In the genomic region with DNA sequence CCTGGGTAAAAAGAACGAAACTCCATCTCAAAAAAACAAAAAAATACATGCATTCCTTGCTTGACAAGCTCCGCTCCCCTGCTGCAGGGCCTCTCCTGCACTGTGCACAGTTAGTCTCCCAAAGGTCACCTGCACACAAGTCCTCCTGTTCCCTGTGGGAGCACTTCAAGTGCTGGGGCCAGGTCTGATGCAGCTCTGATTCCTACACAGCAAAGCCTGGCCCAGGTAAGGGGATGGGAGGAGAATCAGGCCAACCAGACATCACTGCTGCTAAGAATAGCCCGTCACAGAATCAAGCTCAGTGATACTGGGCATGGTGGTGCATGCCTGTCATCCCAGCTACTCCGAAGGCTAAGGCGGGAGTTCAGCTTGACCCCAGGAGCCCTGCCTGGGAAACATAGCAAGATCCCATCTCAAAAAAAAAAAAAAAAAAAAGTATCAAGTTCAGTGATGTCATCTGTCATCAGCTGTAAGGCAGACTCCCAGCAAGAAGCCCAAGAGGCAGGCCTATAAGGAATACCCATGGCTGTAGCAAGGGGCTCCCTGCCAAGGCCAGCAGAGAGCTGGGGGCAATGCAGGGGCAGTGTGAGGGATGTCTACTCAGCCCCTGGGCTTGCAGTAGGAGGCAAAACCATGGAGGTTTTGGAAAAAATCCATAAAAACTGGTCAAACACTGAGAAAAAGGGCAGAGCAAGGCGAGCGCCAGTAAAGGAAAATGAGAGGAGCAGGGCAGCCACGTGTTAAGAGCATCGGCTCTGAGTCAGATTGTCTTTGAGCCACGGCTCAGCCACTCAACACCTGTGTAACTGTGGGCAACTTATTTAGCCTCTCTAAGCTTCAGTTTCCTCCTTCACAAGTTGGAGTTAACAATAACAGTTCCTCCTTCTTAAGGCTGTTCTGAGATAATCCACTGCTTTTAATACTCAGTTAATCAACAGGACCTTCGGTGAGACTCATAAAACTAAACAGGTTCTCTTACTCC, we compare ENCODE assay signal across 1 cellular context.
TF ChIP-seq lines count a peak whose summit lies in the region.

No MANE protein-coding gene starts in this region.

TF ChIP-seq in H1, 55 proteins besides CTCF, POLR2A, EP300 and RAD21:
- TF ChIP-seq, protein P1, sequence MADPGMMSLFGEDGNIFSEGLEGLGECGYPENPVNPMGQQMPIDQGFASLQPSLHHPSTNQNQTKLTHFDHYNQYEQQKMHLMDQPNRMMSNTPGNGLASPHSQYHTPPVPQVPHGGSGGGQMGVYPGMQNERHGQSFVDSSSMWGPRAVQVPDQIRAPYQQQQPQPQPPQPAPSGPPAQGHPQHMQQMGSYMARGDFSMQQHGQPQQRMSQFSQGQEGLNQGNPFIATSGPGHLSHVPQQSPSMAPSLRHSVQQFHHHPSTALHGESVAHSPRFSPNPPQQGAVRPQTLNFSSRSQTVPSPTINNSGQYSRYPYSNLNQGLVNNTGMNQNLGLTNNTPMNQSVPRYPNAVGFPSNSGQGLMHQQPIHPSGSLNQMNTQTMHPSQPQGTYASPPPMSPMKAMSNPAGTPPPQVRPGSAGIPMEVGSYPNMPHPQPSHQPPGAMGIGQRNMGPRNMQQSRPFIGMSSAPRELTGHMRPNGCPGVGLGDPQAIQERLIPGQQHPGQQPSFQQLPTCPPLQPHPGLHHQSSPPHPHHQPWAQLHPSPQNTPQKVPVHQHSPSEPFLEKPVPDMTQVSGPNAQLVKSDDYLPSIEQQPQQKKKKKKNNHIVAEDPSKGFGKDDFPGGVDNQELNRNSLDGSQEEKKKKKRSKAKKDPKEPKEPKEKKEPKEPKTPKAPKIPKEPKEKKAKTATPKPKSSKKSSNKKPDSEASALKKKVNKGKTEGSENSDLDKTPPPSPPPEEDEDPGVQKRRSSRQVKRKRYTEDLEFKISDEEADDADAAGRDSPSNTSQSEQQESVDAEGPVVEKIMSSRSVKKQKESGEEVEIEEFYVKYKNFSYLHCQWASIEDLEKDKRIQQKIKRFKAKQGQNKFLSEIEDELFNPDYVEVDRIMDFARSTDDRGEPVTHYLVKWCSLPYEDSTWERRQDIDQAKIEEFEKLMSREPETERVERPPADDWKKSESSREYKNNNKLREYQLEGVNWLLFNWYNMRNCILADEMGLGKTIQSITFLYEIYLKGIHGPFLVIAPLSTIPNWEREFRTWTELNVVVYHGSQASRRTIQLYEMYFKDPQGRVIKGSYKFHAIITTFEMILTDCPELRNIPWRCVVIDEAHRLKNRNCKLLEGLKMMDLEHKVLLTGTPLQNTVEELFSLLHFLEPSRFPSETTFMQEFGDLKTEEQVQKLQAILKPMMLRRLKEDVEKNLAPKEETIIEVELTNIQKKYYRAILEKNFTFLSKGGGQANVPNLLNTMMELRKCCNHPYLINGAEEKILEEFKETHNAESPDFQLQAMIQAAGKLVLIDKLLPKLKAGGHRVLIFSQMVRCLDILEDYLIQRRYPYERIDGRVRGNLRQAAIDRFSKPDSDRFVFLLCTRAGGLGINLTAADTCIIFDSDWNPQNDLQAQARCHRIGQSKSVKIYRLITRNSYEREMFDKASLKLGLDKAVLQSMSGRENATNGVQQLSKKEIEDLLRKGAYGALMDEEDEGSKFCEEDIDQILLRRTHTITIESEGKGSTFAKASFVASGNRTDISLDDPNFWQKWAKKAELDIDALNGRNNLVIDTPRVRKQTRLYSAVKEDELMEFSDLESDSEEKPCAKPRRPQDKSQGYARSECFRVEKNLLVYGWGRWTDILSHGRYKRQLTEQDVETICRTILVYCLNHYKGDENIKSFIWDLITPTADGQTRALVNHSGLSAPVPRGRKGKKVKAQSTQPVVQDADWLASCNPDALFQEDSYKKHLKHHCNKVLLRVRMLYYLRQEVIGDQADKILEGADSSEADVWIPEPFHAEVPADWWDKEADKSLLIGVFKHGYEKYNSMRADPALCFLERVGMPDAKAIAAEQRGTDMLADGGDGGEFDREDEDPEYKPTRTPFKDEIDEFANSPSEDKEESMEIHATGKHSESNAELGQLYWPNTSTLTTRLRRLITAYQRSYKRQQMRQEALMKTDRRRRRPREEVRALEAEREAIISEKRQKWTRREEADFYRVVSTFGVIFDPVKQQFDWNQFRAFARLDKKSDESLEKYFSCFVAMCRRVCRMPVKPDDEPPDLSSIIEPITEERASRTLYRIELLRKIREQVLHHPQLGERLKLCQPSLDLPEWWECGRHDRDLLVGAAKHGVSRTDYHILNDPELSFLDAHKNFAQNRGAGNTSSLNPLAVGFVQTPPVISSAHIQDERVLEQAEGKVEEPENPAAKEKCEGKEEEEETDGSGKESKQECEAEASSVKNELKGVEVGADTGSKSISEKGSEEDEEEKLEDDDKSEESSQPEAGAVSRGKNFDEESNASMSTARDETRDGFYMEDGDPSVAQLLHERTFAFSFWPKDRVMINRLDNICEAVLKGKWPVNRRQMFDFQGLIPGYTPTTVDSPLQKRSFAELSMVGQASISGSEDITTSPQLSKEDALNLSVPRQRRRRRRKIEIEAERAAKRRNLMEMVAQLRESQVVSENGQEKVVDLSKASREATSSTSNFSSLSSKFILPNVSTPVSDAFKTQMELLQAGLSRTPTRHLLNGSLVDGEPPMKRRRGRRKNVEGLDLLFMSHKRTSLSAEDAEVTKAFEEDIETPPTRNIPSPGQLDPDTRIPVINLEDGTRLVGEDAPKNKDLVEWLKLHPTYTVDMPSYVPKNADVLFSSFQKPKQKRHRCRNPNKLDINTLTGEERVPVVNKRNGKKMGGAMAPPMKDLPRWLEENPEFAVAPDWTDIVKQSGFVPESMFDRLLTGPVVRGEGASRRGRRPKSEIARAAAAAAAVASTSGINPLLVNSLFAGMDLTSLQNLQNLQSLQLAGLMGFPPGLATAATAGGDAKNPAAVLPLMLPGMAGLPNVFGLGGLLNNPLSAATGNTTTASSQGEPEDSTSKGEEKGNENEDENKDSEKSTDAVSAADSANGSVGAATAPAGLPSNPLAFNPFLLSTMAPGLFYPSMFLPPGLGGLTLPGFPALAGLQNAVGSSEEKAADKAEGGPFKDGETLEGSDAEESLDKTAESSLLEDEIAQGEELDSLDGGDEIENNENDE (IDR thresholded peaks at IDR 0.05; ENCODE audit: insufficient replicate concordance, low read length), result no peak
- TF ChIP-seq TAF1 (IDR thresholded peaks at IDR 0.05; ENCODE audit: low read depth, low read length), result no peak
- no peak for TF ChIP-seq ASH2L (IDR thresholded peaks at IDR 0.05; ENCODE audit: low read length)
- TF ChIP-seq CREB1 (IDR thresholded peaks at IDR 0.05), result no peak
- no peak for TF ChIP-seq BCL11A (IDR thresholded peaks at IDR 0.05; ENCODE audit: low read depth in 2 of 2, low read length in 2 of 2)
- TF ChIP-seq RFX5 (IDR thresholded peaks at IDR 0.05; ENCODE audit: borderline replicate concordance, low read depth, low read length), result no peak
